Comparison of ENCODE assay signal across 1 cellular context in the genomic region with DNA sequence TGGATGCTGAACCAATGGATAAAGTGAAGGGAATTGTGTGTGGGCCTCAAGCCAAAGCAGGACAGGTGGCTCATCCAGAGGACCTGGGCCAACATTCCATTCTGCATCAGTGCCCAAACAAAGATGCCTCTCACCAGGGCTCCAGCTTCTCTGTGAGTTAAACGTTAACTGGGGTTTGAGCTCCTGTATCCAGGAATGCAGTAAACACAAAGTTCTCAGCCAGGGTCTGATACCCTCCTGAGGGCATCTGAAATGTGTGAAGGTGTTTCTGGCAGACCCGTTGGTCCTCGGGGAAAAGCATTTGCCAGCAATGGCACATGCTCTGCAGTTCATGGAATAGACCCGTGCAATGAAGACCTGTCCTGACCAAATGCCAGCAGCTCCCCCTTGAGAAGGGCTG.
TF ChIP-seq lines count a peak whose summit lies in the region.

No MANE protein-coding gene starts in this region.

TF ChIP-seq in HepG2, 621 proteins besides CTCF, POLR2A, EP300 and RAD21 (continued from another document and continues in another):
- TF ChIP-seq, protein P1, sequence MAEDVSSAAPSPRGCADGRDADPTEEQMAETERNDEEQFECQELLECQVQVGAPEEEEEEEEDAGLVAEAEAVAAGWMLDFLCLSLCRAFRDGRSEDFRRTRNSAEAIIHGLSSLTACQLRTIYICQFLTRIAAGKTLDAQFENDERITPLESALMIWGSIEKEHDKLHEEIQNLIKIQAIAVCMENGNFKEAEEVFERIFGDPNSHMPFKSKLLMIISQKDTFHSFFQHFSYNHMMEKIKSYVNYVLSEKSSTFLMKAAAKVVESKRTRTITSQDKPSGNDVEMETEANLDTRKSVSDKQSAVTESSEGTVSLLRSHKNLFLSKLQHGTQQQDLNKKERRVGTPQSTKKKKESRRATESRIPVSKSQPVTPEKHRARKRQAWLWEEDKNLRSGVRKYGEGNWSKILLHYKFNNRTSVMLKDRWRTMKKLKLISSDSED (CRISPR knock-in tag; IDR thresholded peaks at IDR 0.05): no peak
- TF ChIP-seq ARID2 (CRISPR knock-in tag; IDR thresholded peaks at IDR 0.05; ENCODE audit: borderline replicate concordance) (no peak), ISL2 (CRISPR knock-in tag; IDR thresholded peaks at IDR 0.05) (no peak), ZSCAN25 (CRISPR knock-in tag; IDR thresholded peaks at IDR 0.05) (no peak), ELF3 (CRISPR knock-in tag; IDR thresholded peaks at IDR 0.05) (0 out of 2 replicates have a peak, but pooled peaks have one; percentile 6), AKAP8 (CRISPR knock-in tag; IDR thresholded peaks at IDR 0.05) (no peak), FOXP1 (IDR thresholded peaks at IDR 0.05) (peak; percentile 31; the same call in 1 of the 2 replicates), FOXP1 (CRISPR knock-in tag; IDR thresholded peaks at IDR 0.05) (peak; percentile 79), HNF4A (CRISPR knock-in tag; IDR thresholded peaks at IDR 0.05) (peak; percentile 40; the same call in 1 of the 2 replicates), ZSCAN22 (CRISPR knock-in tag; IDR thresholded peaks at IDR 0.05) (no peak), ZNF629 (CRISPR knock-in tag; conservative IDR thresholded peaks at IDR 0.05) (no peak), ZSCAN21 (CRISPR knock-in tag; IDR thresholded peaks at IDR 0.05; ENCODE audit: borderline replicate concordance) (no peak), SMARCE1 (IDR thresholded peaks at IDR 0.05; ENCODE audit: borderline replicate concordance) (no peak), RCOR2 (CRISPR knock-in tag; IDR thresholded peaks at IDR 0.05) (peak; percentile 88), ETV5 (CRISPR knock-in tag; IDR thresholded peaks at IDR 0.05; ENCODE audit: borderline replicate concordance) (0 out of 2 replicates have a peak, but pooled peaks have one; percentile 14), SYNCRIP (IDR thresholded peaks at IDR 0.05; ENCODE audit: insufficient read depth, low read depth, low read length) (no peak), NCOA2 (CRISPR knock-in tag; IDR thresholded peaks at IDR 0.05) (no peak), SOX5 (CRISPR knock-in tag; IDR thresholded peaks at IDR 0.05; ENCODE audit: borderline replicate concordance) (0 out of 2 replicates have a peak, but pooled peaks have one; percentile 44), ZNF260 (CRISPR knock-in tag; IDR thresholded peaks at IDR 0.05; ENCODE audit: borderline replicate concordance, low read depth) (no peak), TEAD3 (CRISPR knock-in tag; optimal IDR thresholded peaks at IDR 0.05; ENCODE audit: borderline replicate concordance) (peak; percentile 96), FOSL2 (CRISPR knock-in tag; IDR thresholded peaks at IDR 0.05) (peak; percentile 25; the same call in 1 of the 2 replicates), ZEB1 (IDR thresholded peaks at IDR 0.05; ENCODE audit: insufficient replicate concordance, low read depth) (peak; percentile 97), FOXA3 (CRISPR knock-in tag; IDR thresholded peaks at IDR 0.05) (peak; percentile 51; the same call in 1 of the 2 replicates), ZNF501 (CRISPR knock-in tag; IDR thresholded peaks at IDR 0.05) (0 out of 2 replicates have a peak, but pooled peaks have one; percentile 45), IKZF4 (CRISPR knock-in tag; IDR thresholded peaks at IDR 0.05; ENCODE audit: borderline replicate concordance, low read depth, not compliant biosample characterization) (no peak), ZNF761 (CRISPR knock-in tag; conservative IDR thresholded peaks at IDR 0.05) (no peak)
- TF ChIP-seq, protein P2, sequence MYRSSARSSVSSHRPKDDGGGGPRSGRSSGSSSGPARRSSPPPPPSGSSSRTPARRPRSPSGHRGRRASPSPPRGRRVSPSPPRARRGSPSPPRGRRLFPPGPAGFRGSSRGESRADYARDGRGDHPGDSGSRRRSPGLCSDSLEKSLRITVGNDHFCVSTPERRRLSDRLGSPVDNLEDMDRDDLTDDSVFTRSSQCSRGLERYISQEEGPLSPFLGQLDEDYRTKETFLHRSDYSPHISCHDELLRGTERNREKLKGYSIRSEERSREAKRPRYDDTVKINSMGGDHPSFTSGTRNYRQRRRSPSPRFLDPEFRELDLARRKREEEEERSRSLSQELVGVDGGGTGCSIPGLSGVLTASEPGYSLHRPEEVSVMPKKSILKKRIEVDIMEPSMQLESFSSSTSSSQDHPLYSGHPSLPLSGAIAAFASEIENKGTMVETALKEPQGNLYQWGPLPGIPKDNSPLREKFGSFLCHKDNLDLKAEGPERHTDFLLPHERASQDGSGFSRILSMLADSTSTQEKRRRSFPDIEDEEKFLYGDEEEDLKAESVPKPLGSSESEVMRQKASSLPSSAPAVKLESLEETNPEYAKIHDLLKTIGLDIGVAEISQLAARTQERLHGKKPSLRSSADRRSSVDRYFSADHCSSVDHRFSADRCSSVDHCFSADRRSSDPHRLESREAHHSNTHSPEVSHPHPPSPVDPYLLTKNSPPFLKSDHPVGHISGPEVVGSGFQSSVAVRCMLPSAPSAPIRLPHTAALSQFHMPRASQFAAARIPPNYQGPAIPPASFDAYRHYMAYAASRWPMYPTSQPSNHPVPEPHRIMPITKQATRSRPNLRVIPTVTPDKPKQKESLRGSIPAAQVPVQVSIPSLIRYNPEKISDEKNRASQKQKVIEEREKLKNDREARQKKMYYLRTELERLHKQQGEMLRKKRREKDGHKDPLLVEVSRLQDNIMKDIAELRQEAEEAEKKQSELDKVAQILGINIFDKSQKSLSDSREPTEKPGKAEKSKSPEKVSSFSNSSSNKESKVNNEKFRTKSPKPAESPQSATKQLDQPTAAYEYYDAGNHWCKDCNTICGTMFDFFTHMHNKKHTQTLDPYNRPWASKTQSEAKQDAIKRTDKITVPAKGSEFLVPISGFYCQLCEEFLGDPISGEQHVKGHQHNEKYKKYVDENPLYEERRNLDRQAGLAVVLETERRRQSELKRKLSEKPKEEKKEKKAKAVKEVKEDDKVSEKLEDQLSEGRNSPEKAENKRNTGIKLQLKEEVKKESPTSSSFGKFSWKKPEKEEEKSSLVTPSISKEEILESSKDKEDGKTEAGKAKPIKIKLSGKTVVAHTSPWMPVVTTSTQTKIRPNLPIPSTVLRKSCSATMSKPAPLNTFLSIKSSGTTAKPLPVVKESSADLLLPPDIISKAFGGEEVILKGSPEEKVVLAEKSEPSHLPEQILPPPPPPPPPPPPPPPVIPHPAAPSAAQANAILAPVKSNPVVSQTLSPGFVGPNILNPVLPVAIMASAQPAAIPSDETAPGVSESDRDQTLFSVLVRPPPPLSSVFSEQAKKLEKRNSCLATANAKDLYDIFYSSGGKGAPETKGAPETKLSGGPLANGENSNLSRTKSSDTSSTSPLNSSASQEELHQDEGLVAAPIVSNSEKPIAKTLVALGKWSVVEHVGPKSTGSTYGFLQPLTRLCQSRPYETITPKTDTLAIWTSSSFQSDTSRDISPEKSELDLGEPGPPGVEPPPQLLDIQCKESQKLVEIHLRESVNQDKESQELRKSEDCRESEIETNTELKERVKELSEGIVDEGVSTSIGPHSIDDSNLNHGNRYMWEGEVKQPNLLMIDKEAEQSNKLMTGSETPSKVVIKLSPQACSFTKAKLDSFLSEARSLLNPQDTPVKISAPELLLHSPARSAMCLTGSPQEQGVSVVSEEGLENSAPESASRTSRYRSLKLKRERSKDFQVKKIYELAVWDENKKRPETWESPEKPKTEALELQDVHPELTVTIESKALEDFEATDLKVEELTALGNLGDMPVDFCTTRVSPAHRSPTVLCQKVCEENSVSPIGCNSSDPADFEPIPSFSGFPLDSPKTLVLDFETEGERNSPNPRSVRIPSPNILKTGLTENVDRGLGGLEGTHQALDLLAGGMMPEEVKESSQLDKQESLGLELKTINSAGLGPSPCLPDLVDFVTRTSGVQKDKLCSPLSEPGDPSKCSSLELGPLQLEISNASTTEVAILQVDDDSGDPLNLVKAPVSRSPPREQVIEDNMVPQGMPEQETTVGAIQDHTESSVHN (CRISPR knock-in tag; IDR thresholded peaks at IDR 0.05): no peak
- TF ChIP-seq, protein P3, sequence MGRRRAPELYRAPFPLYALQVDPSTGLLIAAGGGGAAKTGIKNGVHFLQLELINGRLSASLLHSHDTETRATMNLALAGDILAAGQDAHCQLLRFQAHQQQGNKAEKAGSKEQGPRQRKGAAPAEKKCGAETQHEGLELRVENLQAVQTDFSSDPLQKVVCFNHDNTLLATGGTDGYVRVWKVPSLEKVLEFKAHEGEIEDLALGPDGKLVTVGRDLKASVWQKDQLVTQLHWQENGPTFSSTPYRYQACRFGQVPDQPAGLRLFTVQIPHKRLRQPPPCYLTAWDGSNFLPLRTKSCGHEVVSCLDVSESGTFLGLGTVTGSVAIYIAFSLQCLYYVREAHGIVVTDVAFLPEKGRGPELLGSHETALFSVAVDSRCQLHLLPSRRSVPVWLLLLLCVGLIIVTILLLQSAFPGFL (CRISPR knock-in tag; IDR thresholded peaks at IDR 0.05): no peak
- TF ChIP-seq, protein P4, sequence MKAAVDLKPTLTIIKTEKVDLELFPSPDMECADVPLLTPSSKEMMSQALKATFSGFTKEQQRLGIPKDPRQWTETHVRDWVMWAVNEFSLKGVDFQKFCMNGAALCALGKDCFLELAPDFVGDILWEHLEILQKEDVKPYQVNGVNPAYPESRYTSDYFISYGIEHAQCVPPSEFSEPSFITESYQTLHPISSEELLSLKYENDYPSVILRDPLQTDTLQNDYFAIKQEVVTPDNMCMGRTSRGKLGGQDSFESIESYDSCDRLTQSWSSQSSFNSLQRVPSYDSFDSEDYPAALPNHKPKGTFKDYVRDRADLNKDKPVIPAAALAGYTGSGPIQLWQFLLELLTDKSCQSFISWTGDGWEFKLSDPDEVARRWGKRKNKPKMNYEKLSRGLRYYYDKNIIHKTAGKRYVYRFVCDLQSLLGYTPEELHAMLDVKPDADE (CRISPR knock-in tag; IDR thresholded peaks at IDR 0.05): no peak
- TF ChIP-seq, protein P5, sequence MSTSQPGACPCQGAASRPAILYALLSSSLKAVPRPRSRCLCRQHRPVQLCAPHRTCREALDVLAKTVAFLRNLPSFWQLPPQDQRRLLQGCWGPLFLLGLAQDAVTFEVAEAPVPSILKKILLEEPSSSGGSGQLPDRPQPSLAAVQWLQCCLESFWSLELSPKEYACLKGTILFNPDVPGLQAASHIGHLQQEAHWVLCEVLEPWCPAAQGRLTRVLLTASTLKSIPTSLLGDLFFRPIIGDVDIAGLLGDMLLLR (CRISPR knock-in tag; IDR thresholded peaks at IDR 0.05): peak; percentile 30; the same call in 1 of the 2 replicates
- TF ChIP-seq, protein P6, sequence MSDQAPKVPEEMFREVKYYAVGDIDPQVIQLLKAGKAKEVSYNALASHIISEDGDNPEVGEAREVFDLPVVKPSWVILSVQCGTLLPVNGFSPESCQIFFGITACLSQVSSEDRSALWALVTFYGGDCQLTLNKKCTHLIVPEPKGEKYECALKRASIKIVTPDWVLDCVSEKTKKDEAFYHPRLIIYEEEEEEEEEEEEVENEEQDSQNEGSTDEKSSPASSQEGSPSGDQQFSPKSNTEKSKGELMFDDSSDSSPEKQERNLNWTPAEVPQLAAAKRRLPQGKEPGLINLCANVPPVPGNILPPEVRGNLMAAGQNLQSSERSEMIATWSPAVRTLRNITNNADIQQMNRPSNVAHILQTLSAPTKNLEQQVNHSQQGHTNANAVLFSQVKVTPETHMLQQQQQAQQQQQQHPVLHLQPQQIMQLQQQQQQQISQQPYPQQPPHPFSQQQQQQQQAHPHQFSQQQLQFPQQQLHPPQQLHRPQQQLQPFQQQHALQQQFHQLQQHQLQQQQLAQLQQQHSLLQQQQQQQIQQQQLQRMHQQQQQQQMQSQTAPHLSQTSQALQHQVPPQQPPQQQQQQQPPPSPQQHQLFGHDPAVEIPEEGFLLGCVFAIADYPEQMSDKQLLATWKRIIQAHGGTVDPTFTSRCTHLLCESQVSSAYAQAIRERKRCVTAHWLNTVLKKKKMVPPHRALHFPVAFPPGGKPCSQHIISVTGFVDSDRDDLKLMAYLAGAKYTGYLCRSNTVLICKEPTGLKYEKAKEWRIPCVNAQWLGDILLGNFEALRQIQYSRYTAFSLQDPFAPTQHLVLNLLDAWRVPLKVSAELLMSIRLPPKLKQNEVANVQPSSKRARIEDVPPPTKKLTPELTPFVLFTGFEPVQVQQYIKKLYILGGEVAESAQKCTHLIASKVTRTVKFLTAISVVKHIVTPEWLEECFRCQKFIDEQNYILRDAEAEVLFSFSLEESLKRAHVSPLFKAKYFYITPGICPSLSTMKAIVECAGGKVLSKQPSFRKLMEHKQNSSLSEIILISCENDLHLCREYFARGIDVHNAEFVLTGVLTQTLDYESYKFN (CRISPR knock-in tag; conservative IDR thresholded peaks at IDR 0.05): peak; percentile 65
- TF ChIP-seq, protein P7, sequence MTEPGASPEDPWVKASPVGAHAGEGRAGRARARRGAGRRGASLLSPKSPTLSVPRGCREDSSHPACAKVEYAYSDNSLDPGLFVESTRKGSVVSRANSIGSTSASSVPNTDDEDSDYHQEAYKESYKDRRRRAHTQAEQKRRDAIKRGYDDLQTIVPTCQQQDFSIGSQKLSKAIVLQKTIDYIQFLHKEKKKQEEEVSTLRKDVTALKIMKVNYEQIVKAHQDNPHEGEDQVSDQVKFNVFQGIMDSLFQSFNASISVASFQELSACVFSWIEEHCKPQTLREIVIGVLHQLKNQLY (CRISPR knock-in tag; IDR thresholded peaks at IDR 0.05): no peak
- TF ChIP-seq, protein P8, sequence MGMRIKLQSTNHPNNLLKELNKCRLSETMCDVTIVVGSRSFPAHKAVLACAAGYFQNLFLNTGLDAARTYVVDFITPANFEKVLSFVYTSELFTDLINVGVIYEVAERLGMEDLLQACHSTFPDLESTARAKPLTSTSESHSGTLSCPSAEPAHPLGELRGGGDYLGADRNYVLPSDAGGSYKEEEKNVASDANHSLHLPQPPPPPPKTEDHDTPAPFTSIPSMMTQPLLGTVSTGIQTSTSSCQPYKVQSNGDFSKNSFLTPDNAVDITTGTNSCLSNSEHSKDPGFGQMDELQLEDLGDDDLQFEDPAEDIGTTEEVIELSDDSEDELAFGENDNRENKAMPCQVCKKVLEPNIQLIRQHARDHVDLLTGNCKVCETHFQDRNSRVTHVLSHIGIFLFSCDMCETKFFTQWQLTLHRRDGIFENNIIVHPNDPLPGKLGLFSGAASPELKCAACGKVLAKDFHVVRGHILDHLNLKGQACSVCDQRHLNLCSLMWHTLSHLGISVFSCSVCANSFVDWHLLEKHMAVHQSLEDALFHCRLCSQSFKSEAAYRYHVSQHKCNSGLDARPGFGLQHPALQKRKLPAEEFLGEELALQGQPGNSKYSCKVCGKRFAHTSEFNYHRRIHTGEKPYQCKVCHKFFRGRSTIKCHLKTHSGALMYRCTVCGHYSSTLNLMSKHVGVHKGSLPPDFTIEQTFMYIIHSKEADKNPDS (CRISPR knock-in tag; IDR thresholded peaks at IDR 0.05): no peak
- TF ChIP-seq, protein P9, sequence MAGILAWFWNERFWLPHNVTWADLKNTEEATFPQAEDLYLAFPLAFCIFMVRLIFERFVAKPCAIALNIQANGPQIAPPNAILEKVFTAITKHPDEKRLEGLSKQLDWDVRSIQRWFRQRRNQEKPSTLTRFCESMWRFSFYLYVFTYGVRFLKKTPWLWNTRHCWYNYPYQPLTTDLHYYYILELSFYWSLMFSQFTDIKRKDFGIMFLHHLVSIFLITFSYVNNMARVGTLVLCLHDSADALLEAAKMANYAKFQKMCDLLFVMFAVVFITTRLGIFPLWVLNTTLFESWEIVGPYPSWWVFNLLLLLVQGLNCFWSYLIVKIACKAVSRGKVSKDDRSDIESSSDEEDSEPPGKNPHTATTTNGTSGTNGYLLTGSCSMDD (CRISPR knock-in tag; IDR thresholded peaks at IDR 0.05): no peak
- TF ChIP-seq, protein P10, sequence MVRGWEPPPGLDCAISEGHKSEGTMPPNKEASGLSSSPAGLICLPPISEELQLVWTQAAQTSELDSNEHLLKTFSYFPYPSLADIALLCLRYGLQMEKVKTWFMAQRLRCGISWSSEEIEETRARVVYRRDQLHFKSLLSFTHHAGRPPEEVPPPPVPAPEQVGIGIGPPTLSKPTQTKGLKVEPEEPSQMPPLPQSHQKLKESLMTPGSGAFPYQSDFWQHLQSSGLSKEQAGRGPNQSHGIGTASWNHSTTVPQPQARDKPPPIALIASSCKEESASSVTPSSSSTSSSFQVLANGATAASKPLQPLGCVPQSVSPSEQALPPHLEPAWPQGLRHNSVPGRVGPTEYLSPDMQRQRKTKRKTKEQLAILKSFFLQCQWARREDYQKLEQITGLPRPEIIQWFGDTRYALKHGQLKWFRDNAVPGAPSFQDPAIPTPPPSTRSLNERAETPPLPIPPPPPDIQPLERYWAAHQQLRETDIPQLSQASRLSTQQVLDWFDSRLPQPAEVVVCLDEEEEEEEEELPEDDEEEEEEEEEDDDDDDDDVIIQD (CRISPR knock-in tag; IDR thresholded peaks at IDR 0.05; ENCODE audit: low read depth): peak; percentile 12; the same call in 1 of the 2 replicates
